8 cellular contexts compared by ENCODE assay signal in the genomic region with DNA sequence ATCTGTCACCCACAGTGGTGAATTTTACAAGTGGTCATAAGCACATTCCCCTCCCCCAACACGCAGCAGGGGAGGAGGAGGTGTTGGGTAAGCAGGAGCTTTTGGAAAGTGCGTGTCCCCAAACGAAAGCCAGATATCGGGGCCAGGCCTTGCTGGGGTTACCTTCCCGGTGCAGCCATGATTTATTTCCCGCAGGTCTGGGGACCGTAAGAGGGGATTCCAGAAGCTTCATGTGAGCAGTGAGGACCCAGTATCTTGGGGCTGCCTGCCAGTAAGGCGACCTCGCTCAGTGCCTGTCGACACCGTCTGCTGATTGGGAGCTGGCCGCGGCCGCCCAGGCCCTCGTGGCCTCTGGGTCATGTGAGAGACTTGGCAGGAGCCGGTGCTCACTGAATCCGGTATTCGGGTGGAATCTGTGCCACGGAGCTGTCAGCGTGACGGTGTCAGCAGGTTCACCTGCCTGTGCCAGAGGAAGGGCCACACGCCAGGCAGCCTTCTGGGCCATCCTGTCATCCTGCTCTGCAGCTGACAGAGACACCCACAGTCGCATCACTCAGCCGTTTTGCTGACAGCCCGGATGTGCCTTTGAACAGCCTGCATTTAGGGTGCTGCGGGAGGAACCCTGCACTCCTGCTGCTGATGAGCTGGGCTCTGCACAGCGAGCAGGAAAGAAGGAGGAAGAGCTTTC. TPM values are rescaled to one million over a fixed set of nuclear protein-coding genes. Genes with fewer than 3 reads are reported as not detected.
DNase-seq lines count a peak whose midpoint lies in the region; ATAC-seq and TF ChIP-seq lines count a peak whose summit lies in the region.

No MANE protein-coding gene starts in this region.

- peaks cover 2 to 10% (median 7%) of the 10 kb centered on the region in 4 donors for H3K4me1 Mint-ChIP-seq in naive thymus-derived CD8-positive, alpha-beta T cell

- TF ChIP-seq CTCF in fibroblast of villous mesenchyme (IDR thresholded peaks at IDR 0.05; ENCODE audit: insufficient read depth, low read depth, low read length) (no peak), vagina (IDR thresholded peaks at IDR 0.05) (no peak)

- H3K4me1 ChIP-seq in vagina = no peaks in the 10 kb centered on the region

- POLR2A ChIA-PET in naive thymus-derived CD8-positive, alpha-beta T cell (lab: Charles Lee) = no interaction called here

- peak; percentile 12 for TF ChIP-seq POLR2A in GM10847 (IDR thresholded peaks at IDR 0.05; ENCODE audit: extremely low read depth, insufficient read length)
- no peak for TF ChIP-seq POLR2A in vagina (IDR thresholded peaks at IDR 0.05)

- H3K4me3 ChIP-seq in fibroblast of villous mesenchyme (ENCODE audit: low read depth, low read length) (peak overlapping the region; percentile 28), vagina (peak overlapping the region; percentile 40 to 49)

- no peaks in the 10 kb centered on the region for H3K9me3 ChIP-seq in vagina

- DNase-seq in LHCN-M2 (ENCODE audit: low read depth) (peak; percentile 13), fibroblast of villous mesenchyme (ENCODE audit: low read depth) (peak; percentile 42), vagina (ENCODE audit: extremely low spot score in 2 of 2) (no peak), RPMI8226 (no peak)
- DNase-seq in activated T-cell treated with anti-CD3 and anti-CD28 coated beads, Interleukin-2, amount 50 U/mL, for 48 hours = peak; percentile 49 to 52
- peak in 9 of 10 donors; percentile 7 to 70 (median 42) for DNase-seq in naive thymus-derived CD8-positive, alpha-beta T cell

- no peaks in the 10 kb centered on the region for H3K9me3 Mint-ChIP-seq in naive thymus-derived CD8-positive, alpha-beta T cell

- peak; percentile 93 to 98 for ATAC-seq in naive thymus-derived CD8-positive, alpha-beta T cell
- no peak for ATAC-seq in HG02884 (IDR thresholded peaks at IDR 0.05; ENCODE audit: unreplicated experiment)

- intact Hi-C loops in vagina (cut with DNase I) = no loop called here

- H3K27ac ChIP-seq in vagina = peak overlapping the region; percentile 40

- H3K36me3 ChIP-seq in vagina = no peaks in the 10 kb centered on the region

- H3K27me3 ChIP-seq in vagina = no peaks in the 10 kb centered on the region

- H3K27ac Mint-ChIP-seq in naive thymus-derived CD8-positive, alpha-beta T cell = peak overlapping the region in 6 of 10 donors; percentile 18 to 81 (median 62)

- peaks cover 0 to 3% (median 0%) of the 10 kb centered on the region in 5 donors for H3K27me3 Mint-ChIP-seq in naive thymus-derived CD8-positive, alpha-beta T cell

- peak overlapping the region in 8 of 10 donors; percentile 30 to 78 (median 60) for H3K4me3 Mint-ChIP-seq in naive thymus-derived CD8-positive, alpha-beta T cell

- H3K36me3 Mint-ChIP-seq in naive thymus-derived CD8-positive, alpha-beta T cell = no peaks in the 10 kb centered on the region

RNA-seq across cellular contexts. Expression of a gene that starts 37.3 kb away (rescaled TPM):
- total RNA-seq in LHCN-M2 (2014; rRNA removed) (98.8 and 109 TPM in 2 replicates), fibroblast of villous mesenchyme (94.7 and 119 TPM in 2 replicates), vagina (80.8 TPM)
- 401 TPM for polyA plus RNA-seq in LHCN-M2 (2012)
- total RNA-seq in naive thymus-derived CD8-positive, alpha-beta T cell = 10 to 100 TPM; 47.4 to 48.1 TPM
- polyA plus RNA-seq in naive thymus-derived CD8-positive, alpha-beta T cell = 100 to 1,000 TPM; 218 to 285 (median 263) TPM

RNA-seq across cellular contexts. Expression of a gene that starts 37.6 kb away (rescaled TPM):
- 35.4 and 36.7 TPM in 2 replicates for total RNA-seq in LHCN-M2 (2014; rRNA removed)
- polyA plus RNA-seq in LHCN-M2 (2012) = 17.8 TPM
- total RNA-seq in fibroblast of villous mesenchyme = 55.4 and 64.8 TPM in 2 replicates
- 10 to 100 TPM; 17.3 to 21.9 TPM for total RNA-seq in naive thymus-derived CD8-positive, alpha-beta T cell
- 10 to 100 TPM; 16.1 to 23.7 (median 17.8) TPM for polyA plus RNA-seq in naive thymus-derived CD8-positive, alpha-beta T cell
- total RNA-seq in vagina = 30.0 TPM

Comparison
In these comparisons a context has a peak if more than half of its experiments do, and no peak if none do; other contexts are left out.
1. DNase-seq: peak in LHCN-M2 (single experiment), activated T-cell treated with anti-CD3 and anti-CD28 coated beads, Interleukin-2, amount 50 U/mL, for 48 hours (2 of 2), fibroblast of villous mesenchyme (single experiment) and naive thymus-derived CD8-positive, alpha-beta T cell (9 of 10); none in vagina (0 of 2) and RPMI8226 (single experiment).